In genomic region chr6:27814665-27815424, GRCh38 we compare ENCODE assay signal across 8 cellular contexts.
DNase-seq lines count a peak whose midpoint lies in the region; FAIRE-seq and TF ChIP-seq lines count a peak whose summit lies in the region.

No MANE protein-coding gene starts in this region.

- peak overlapping the region; percentile 83 for H3K27ac ChIP-seq in keratinocyte (ENCODE audit: control insufficient read depth, insufficient read depth, low read length)

- peaks cover 10% of the 10 kb centered on the region; the same call in 1 of the 2 replicates for H3K27me3 Mint-ChIP-seq in HFFc6 (ENCODE audit: insufficient read depth)

- peak overlapping the region; percentile 87 for H3K4me3 Mint-ChIP-seq in HFFc6

- peak; percentile 42 for TF ChIP-seq POLR2A in NB4 (IDR thresholded peaks at IDR 0.05; ENCODE audit: extremely low read depth, insufficient read length)

- no peaks in the 10 kb centered on the region for H3K9me3 Mint-ChIP-seq in HFFc6

- peak overlapping the region; percentile 72 for H3K9ac ChIP-seq in keratinocyte (ENCODE audit: control insufficient read depth, extremely low read depth, insufficient read depth, low read length)

- peak; percentile 98 for DNase-seq in HFFc6
- peak; percentile 98 for DNase-seq in NB4 (ENCODE audit: low read depth)
- DNase-seq in central memory CD4-positive, alpha-beta T cell = peak; percentile 87
- DNase-seq in keratinocyte (ENCODE audit: low read depth, low spot score) = peak; percentile 87
- DNase-seq in stimulated activated CD4-positive, alpha-beta T cell treated with anti-CD3 and anti-CD28 coated beads, Interleukin-1b, Interleukin-23, amount 100 ng/mL, for 4 hours (ENCODE audit: low read depth in 2 of 2) = peak; percentile 22 to 62
- no peak for DNase-seq in frontal cortex (ENCODE audit: low spot score in 2 of 2)

- FAIRE-seq in TTC549 (lab: Jason Lieb, UNC) (peak; percentile 97), keratinocyte (lab: Jason Lieb, UNC) (no peak), frontal cortex (lab: Jason Lieb, UNC) (no peak)

- peak overlapping the region; percentile 91 for H3K4me2 ChIP-seq in keratinocyte (ENCODE audit: control insufficient read depth, extremely low read depth, insufficient read depth, low read depth, low read length)

- no peaks in the 10 kb centered on the region for H3K79me2 ChIP-seq in keratinocyte (ENCODE audit: control insufficient read depth, insufficient read depth, low read length)

- no peaks in the 10 kb centered on the region for H3K36me3 Mint-ChIP-seq in HFFc6 (ENCODE audit: low read depth)

- TF ChIP-seq CTCF in HFFc6 (IDR thresholded peaks at IDR 0.05) = no peak
- no peak for TF ChIP-seq CTCF in NB4 (IDR thresholded peaks at IDR 0.05; ENCODE audit: low read depth, low read length)
- TF ChIP-seq CTCF in keratinocyte (optimal IDR thresholded peaks at IDR 0.05 in 1 of 3, IDR thresholded peaks at IDR 0.05 in 1 of 3, conservative IDR thresholded peaks at IDR 0.05 in 1 of 3; ENCODE audit: extremely low read depth in 1 of 3, insufficient read depth in 2 of 3, low read length in 3 of 3) = no peak

- H3K4me3 ChIP-seq in GM08714 (ENCODE audit: low read length) (peak overlapping the region; percentile 42; the same call in 1 of the 2 replicates), NB4 (ENCODE audit: low read depth, low read length) (peak overlapping the region; percentile 73), keratinocyte (ENCODE audit: control insufficient read depth in 2 of 3, extremely low read depth in 1 of 3, insufficient read depth in 2 of 3, low read depth in 1 of 3, low read length in 3 of 3) (peak overlapping the region; percentile 10 to 66 (median 63))

- H3K4me1 Mint-ChIP-seq in HFFc6 (ENCODE audit: low read depth) = peaks cover 52% of the 10 kb centered on the region

- H3K4me1 ChIP-seq in keratinocyte (ENCODE audit: control insufficient read depth, extremely low read depth, insufficient read depth, low read length) = peaks cover 17% of the 10 kb centered on the region

- H3K27ac Mint-ChIP-seq in HFFc6 = peak overlapping the region; percentile 96

- dilution Hi-C loops in keratinocyte (cut with MboI; ENCODE audit: extremely low pct_ligation_motif_present, low sequenced_read_pairs) = no loop called here

- H3K9me1 ChIP-seq in keratinocyte (ENCODE audit: control insufficient read depth, extremely low read depth, insufficient read depth, low read length) = no peaks in the 10 kb centered on the region

- no peaks in the 10 kb centered on the region for H3K36me3 ChIP-seq in keratinocyte (ENCODE audit: control insufficient read depth in 2 of 2, extremely low read depth in 1 of 2, insufficient read depth in 2 of 2, low read length in 2 of 2)

- H3K9me3 ChIP-seq in keratinocyte (ENCODE audit: control insufficient read depth, low read depth, low read length) = no peaks in the 10 kb centered on the region

- peak overlapping the region; percentile 83 for H2AFZ ChIP-seq in keratinocyte (ENCODE audit: control insufficient read depth, low read length)

- H4K20me1 ChIP-seq in keratinocyte (ENCODE audit: control insufficient read depth, extremely low read depth, insufficient read depth, low read length) = no peaks in the 10 kb centered on the region

- no peaks in the 10 kb centered on the region for H3K27me3 ChIP-seq in keratinocyte (ENCODE audit: control insufficient read depth, extremely low read depth, insufficient read depth, low read length)

Comparison
In these comparisons a context has a peak if more than half of its experiments do, and no peak if none do; other contexts are left out.
1. DNase-seq: peak in HFFc6 (single experiment), NB4 (single experiment), central memory CD4-positive, alpha-beta T cell (single experiment), keratinocyte (single experiment) and stimulated activated CD4-positive, alpha-beta T cell treated with anti-CD3 and anti-CD28 coated beads, Interleukin-1b, Interleukin-23, amount 100 ng/mL, for 4 hours (2 of 2); none in frontal cortex (0 of 2).
2. Peak in every context shown above with its lines, with median percentiles within 50 percentile points of each other: H3K4me3 ChIP-seq.